In genomic region chr2:205714058-205714776, GRCh38 we compare ENCODE assay signal across 1 cellular context.
TF ChIP-seq lines count a peak whose summit lies in the region.

No MANE protein-coding gene starts in this region.

TF ChIP-seq in WTC11, 78 proteins besides CTCF, POLR2A, EP300 and RAD21 (continued from another document):
- TF ChIP-seq, protein P1, sequence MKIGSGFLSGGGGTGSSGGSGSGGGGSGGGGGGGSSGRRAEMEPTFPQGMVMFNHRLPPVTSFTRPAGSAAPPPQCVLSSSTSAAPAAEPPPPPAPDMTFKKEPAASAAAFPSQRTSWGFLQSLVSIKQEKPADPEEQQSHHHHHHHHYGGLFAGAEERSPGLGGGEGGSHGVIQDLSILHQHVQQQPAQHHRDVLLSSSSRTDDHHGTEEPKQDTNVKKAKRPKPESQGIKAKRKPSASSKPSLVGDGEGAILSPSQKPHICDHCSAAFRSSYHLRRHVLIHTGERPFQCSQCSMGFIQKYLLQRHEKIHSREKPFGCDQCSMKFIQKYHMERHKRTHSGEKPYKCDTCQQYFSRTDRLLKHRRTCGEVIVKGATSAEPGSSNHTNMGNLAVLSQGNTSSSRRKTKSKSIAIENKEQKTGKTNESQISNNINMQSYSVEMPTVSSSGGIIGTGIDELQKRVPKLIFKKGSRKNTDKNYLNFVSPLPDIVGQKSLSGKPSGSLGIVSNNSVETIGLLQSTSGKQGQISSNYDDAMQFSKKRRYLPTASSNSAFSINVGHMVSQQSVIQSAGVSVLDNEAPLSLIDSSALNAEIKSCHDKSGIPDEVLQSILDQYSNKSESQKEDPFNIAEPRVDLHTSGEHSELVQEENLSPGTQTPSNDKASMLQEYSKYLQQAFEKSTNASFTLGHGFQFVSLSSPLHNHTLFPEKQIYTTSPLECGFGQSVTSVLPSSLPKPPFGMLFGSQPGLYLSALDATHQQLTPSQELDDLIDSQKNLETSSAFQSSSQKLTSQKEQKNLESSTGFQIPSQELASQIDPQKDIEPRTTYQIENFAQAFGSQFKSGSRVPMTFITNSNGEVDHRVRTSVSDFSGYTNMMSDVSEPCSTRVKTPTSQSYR (CRISPR knock-in tag; IDR thresholded peaks at IDR 0.05): no peak
- TF ChIP-seq FOXJ3 (CRISPR knock-in tag; IDR thresholded peaks at IDR 0.05; ENCODE audit: borderline replicate concordance) (no peak), TEAD1 (CRISPR knock-in tag; IDR thresholded peaks at IDR 0.05) (no peak), PREB (CRISPR knock-in tag; IDR thresholded peaks at IDR 0.05; ENCODE audit: borderline replicate concordance) (no peak), JAZF1 (CRISPR knock-in tag; IDR thresholded peaks at IDR 0.05) (no peak), CDX4 (CRISPR knock-in tag; IDR thresholded peaks at IDR 0.05; ENCODE audit: borderline replicate concordance) (no peak), JUN (CRISPR knock-in tag; IDR thresholded peaks at IDR 0.05) (no peak), CREB1 (CRISPR knock-in tag; IDR thresholded peaks at IDR 0.05) (no peak)
- TF ChIP-seq, protein P2, sequence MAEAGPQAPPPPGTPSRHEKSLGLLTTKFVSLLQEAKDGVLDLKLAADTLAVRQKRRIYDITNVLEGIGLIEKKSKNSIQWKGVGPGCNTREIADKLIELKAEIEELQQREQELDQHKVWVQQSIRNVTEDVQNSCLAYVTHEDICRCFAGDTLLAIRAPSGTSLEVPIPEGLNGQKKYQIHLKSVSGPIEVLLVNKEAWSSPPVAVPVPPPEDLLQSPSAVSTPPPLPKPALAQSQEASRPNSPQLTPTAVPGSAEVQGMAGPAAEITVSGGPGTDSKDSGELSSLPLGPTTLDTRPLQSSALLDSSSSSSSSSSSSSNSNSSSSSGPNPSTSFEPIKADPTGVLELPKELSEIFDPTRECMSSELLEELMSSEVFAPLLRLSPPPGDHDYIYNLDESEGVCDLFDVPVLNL (CRISPR knock-in tag; IDR thresholded peaks at IDR 0.05; ENCODE audit: borderline replicate concordance, low read depth): no peak
- TF ChIP-seq, protein P3, sequence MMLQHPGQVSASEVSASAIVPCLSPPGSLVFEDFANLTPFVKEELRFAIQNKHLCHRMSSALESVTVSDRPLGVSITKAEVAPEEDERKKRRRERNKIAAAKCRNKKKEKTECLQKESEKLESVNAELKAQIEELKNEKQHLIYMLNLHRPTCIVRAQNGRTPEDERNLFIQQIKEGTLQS (CRISPR knock-in tag; conservative IDR thresholded peaks at IDR 0.05): no peak
